ENCODE assay signal across 8 cellular contexts in genomic region chr12:116164263-116164817, GRCh38.
A peak's percentile ranks its signal among the peaks of the same experiment; 100 is the strongest.
DNase-seq lines count a peak whose midpoint lies in the region; ATAC-seq and TF ChIP-seq lines count a peak whose summit lies in the region.

No MANE protein-coding gene starts in this region.

- peak overlapping the region; percentile 67 for H3K27ac Mint-ChIP-seq in Calu3 (ENCODE audit: unreplicated experiment)

- DNase-seq in Calu3 (no peak), MV-4-11 (lab: John Stamatoyannopoulos, UW) (peak; percentile 64), amniotic epithelial cell (ENCODE audit: low read depth) (peak; percentile 13), left lobe of liver (ENCODE audit: low spot score) (no peak), NCI-H187 treated with DMSO at 0.1 percent for 48 hours (lab: John Stamatoyannopoulos, UW) (no peak), HT-29 (ENCODE audit: low spot score) (no peak)
- no peak for DNase-seq in stimulated activated CD4-positive, alpha-beta T cell treated with anti-CD3 and anti-CD28 coated beads, Interleukin-4, amount 100 ng/mL, for 4 hours

- ATAC-seq in left lobe of liver (peak; percentile 11), HG02852 (IDR thresholded peaks at IDR 0.05; ENCODE audit: unreplicated experiment) (no peak)

- peaks cover 30% of the 10 kb centered on the region for H3K4me1 Mint-ChIP-seq in Calu3 (ENCODE audit: low read depth, unreplicated experiment)

- no peak for TF ChIP-seq CTCF in Calu3 (IDR thresholded peaks at IDR 0.05; ENCODE audit: unreplicated experiment)

- intact Hi-C loops in Calu3 (cut with micrococcal nuclease; ENCODE audit: unreplicated experiment): no loop called here

- no peaks in the 10 kb centered on the region for H3K36me3 Mint-ChIP-seq in Calu3 (ENCODE audit: insufficient read depth, unreplicated experiment)

- H3K9me3 Mint-ChIP-seq in Calu3 (ENCODE audit: low read depth, unreplicated experiment): no peaks in the 10 kb centered on the region

- H3K27me3 Mint-ChIP-seq in Calu3 (ENCODE audit: unreplicated experiment): no peaks in the 10 kb centered on the region

- peak overlapping the region; percentile 31 for H3K4me3 Mint-ChIP-seq in Calu3 (ENCODE audit: low read depth, unreplicated experiment)

- no TSS peak for BruUV-seq in Calu3 (replicated peaks; lab: Mats Ljungman, UMichigan)

- CTCF ChIA-PET in Calu3 (lab: Charles Lee): interaction anchor here (0.6 to 1.1 kb wide), 3 partner anchors 15 to 97 kb away, joined by 4 to 5 read pairs (median 4); no protein-coding TSS in a partner anchor

Comparison
In these comparisons a context has a peak if more than half of its experiments do, and no peak if none do; other contexts are left out.
1. DNase-seq: peak in MV-4-11 (single experiment) and amniotic epithelial cell (single experiment); none in Calu3 (single experiment), left lobe of liver (single experiment), stimulated activated CD4-positive, alpha-beta T cell treated with anti-CD3 and anti-CD28 coated beads, Interleukin-4, amount 100 ng/mL, for 4 hours (0 of 2), NCI-H187 treated with DMSO at 0.1 percent for 48 hours (single experiment) and HT-29 (single experiment).